Comparison of ENCODE assay signal across 27 cellular contexts in the genomic region with DNA sequence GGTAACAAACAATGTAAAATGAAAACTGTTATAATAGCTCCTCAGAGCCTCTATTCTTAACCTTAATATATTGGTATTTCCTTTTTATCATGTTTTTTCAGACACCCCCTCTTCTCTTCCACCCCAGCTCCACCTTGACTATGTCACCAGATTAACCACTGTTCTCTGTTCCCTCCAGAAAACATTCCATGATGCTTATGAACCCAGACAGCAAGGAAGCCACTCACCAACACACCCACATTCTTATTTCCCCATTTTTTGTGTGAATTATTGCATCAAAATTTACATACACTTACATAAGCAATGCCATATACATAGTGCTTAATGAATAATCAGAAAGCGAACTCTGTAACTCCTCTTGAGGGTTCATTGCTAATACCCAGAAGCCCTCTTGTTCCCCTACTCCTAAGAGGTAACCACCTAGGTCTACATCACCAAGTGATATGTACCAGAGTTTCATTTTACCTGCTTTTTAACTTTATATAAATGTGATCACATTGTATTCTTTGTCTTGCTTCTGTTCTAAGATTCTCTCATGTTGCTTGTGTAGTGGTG.
DNase-seq lines count a peak whose midpoint lies in the region; ATAC-seq, FAIRE-seq and TF ChIP-seq lines count a peak whose summit lies in the region.
"Had no signal": no experiment of that assay in that cellular context is flagged by ENCODE, and none has a peak within 500 bp of the region (broad histone marks: within the 10 kb centered on the region; RNA-seq: fewer than 3 reads in every experiment).

No MANE protein-coding gene starts in this region.

- H3K4me3 ChIP-seq in AG10803 (ENCODE audit: low read length) (no peak overlapping the region), bronchial epithelial cell (ENCODE audit: low read depth, low read length) (no peak overlapping the region), transverse colon (no peak overlapping the region)
- H3K4me3 ChIP-seq: BLaER1 treated with 17β-estradiol and CSF1 and Interleukin-3, amounts not matched to agents 10 nM and 100 nM; PC-9; SJSA1 had no signal

- H3K4me1 Mint-ChIP-seq in stimulated activated naive B cell treated with anti-CD40 and anti-IgM and Interleukin-4, amounts not matched to agents 10 μg/mL and 1 μg/mL and 100 μg/mL, for 72 hours: peaks cover 10 to 22% of the 10 kb centered on the region in 2 donors

- peak; percentile 95 to 97 for ATAC-seq in stimulated activated naive B cell treated with anti-CD40 and anti-IgM and Interleukin-4, amounts not matched to agents 10 μg/mL and 1 μg/mL and 100 μg/mL, for 72 hours (replicated peaks)
- no peak for ATAC-seq in HG02798 (IDR thresholded peaks at IDR 0.05; ENCODE audit: poor library complexity, unreplicated experiment)
- ATAC-seq: CD8-positive, alpha-beta T cell had no signal

- no peak for TF ChIP-seq POLR2A in transverse colon (IDR thresholded peaks at IDR 0.05)

- DNase-seq in AG10803 (ENCODE audit: low read depth) (peak; percentile 38), GM03348 (ENCODE audit: low spot score) (peak; percentile 31), bronchial epithelial cell (ENCODE audit: low read depth) (peak; percentile 61), transverse colon (no peak)
- DNase-seq in stimulated activated naive B cell treated with anti-CD40 and anti-IgM and Interleukin-4, amounts not matched to agents 10 μg/mL and 1 μg/mL and 100 μg/mL, for 72 hours: peak; percentile 13
- DNase-seq in stimulated activated CD8-positive, alpha-beta memory T cell treated with anti-CD3 and anti-CD28 coated beads, Interleukin-4, amount 100 ng/mL, for 48 hours: no peak
- DNase-seq: AML-193; CD8-positive, alpha-beta T cell; DMS 273 treated with DMSO at 0.1 percent for 48 hours; DMS79; EL; GDM1; H7; KBM-7; NCI-H1048; NCI-H1417; NCI-H1694; NCI-H2029 treated with DMSO at 0.1 percent for 48 hours; NCI-H2227 treated with DMSO at 0.1 percent for 48 hours; NCI-H526 treated with DMSO at 0.1 percent for 48 hours; PC-9; Right ventricle myocardium superior had no signal

- H3K27me3 ChIP-seq in bronchial epithelial cell (ENCODE audit: control insufficient read depth, insufficient read depth, low read length) (no peaks in the 10 kb centered on the region), transverse colon (no peaks in the 10 kb centered on the region)
- H3K27me3 ChIP-seq: BLaER1 treated with 17β-estradiol and CSF1 and Interleukin-3, amounts not matched to agents 10 nM and 100 nM; SJSA1 had no signal

- no peaks in the 10 kb centered on the region for H3K9me3 ChIP-seq in transverse colon
- H3K9me3 ChIP-seq: BLaER1 treated with 17β-estradiol and CSF1 and Interleukin-3, amounts not matched to agents 10 nM and 100 nM; SJSA1 had no signal

- H3K27me3 Mint-ChIP-seq in stimulated activated naive B cell treated with anti-CD40 and anti-IgM and Interleukin-4, amounts not matched to agents 10 μg/mL and 1 μg/mL and 100 μg/mL, for 72 hours: peaks cover 15 to 36% of the 10 kb centered on the region in 2 donors

- H3K9me3 Mint-ChIP-seq in stimulated activated naive B cell treated with anti-CD40 and anti-IgM and Interleukin-4, amounts not matched to agents 10 μg/mL and 1 μg/mL and 100 μg/mL, for 72 hours: peaks cover 0 to 8% of the 10 kb centered on the region in 2 donors
- H3K9me3 Mint-ChIP-seq: CD8-positive, alpha-beta T cell had no signal

- no peaks in the 10 kb centered on the region for H3K4me1 ChIP-seq in transverse colon
- H3K4me1 ChIP-seq: SJSA1 had no signal

- H3K27ac Mint-ChIP-seq in stimulated activated naive B cell treated with anti-CD40 and anti-IgM and Interleukin-4, amounts not matched to agents 10 μg/mL and 1 μg/mL and 100 μg/mL, for 72 hours: peak overlapping the region; percentile 48
- H3K27ac Mint-ChIP-seq: CD8-positive, alpha-beta T cell had no signal

- TF ChIP-seq CTCF in AG10803 (conservative IDR thresholded peaks at IDR 0.05; ENCODE audit: low read length) (no peak), bronchial epithelial cell (IDR thresholded peaks at IDR 0.05; ENCODE audit: insufficient read depth, low read length, severe bottlenecking) (no peak), transverse colon (IDR thresholded peaks at IDR 0.05) (no peak)

- H3K27ac ChIP-seq in transverse colon: no peak overlapping the region
- H3K27ac ChIP-seq: BLaER1 treated with 17β-estradiol and CSF1 and Interleukin-3, amounts not matched to agents 10 nM and 100 nM; PC-9; SJSA1 had no signal

- TF ChIP-seq EP300 in transverse colon (IDR thresholded peaks at IDR 0.05; ENCODE audit: low read depth): no peak

- H3K36me3 Mint-ChIP-seq in stimulated activated naive B cell treated with anti-CD40 and anti-IgM and Interleukin-4, amounts not matched to agents 10 μg/mL and 1 μg/mL and 100 μg/mL, for 72 hours: peaks cover 0 to 2% of the 10 kb centered on the region in 2 donors
- H3K36me3 Mint-ChIP-seq: CD8-positive, alpha-beta T cell had no signal

- 75 to 91% methylated on average over 1 of the region's 1 CpG for WGBS in transverse colon (ENCODE audit: low coverage in 1 of 2), 2 donors

- no peaks in the 10 kb centered on the region for H3K36me3 ChIP-seq in bronchial epithelial cell (ENCODE audit: control insufficient read depth, insufficient read depth, low read length)
- H3K36me3 ChIP-seq in transverse colon: no peaks in the 10 kb centered on the region
- H3K36me3 ChIP-seq: BLaER1 treated with 17β-estradiol and CSF1 and Interleukin-3, amounts not matched to agents 10 nM and 100 nM; SJSA1 had no signal

- intact Hi-C loops in transverse colon (cut with DNase I; ENCODE audit: low total_unique reads): no loop called here

- in situ Hi-C loops in transverse colon (cut with MboI; ENCODE audit: low pct_ligation_motif_present in 1 of 4, low pct_unique_long_range_greater_than_20kb in 1 of 4, low sequenced_read_pairs in 3 of 4): no loop called here

- FAIRE-seq in bronchial epithelial cell (lab: Jason Lieb, UNC): no peak
- FAIRE-seq: A204.1, GM12891 had no signal

- peak overlapping the region in 1 of 2 donors; percentile 1 for H3K4me3 Mint-ChIP-seq in stimulated activated naive B cell treated with anti-CD40 and anti-IgM and Interleukin-4, amounts not matched to agents 10 μg/mL and 1 μg/mL and 100 μg/mL, for 72 hours
- H3K4me3 Mint-ChIP-seq: CD8-positive, alpha-beta T cell had no signal

Comparison
In these comparisons a context has a peak if more than half of its experiments do, and no peak if none do; other contexts are left out.
1. DNase-seq: peak in AG10803 (single experiment), GM03348 (single experiment), bronchial epithelial cell (single experiment) and stimulated activated naive B cell treated with anti-CD40 and anti-IgM and Interleukin-4, amounts not matched to agents 10 μg/mL and 1 μg/mL and 100 μg/mL, for 72 hours (single experiment); none in transverse colon (single experiment) and stimulated activated CD8-positive, alpha-beta memory T cell treated with anti-CD3 and anti-CD28 coated beads, Interleukin-4, amount 100 ng/mL, for 48 hours (single experiment).